ENCODE assay signal across 1 cellular context in the genomic region with DNA sequence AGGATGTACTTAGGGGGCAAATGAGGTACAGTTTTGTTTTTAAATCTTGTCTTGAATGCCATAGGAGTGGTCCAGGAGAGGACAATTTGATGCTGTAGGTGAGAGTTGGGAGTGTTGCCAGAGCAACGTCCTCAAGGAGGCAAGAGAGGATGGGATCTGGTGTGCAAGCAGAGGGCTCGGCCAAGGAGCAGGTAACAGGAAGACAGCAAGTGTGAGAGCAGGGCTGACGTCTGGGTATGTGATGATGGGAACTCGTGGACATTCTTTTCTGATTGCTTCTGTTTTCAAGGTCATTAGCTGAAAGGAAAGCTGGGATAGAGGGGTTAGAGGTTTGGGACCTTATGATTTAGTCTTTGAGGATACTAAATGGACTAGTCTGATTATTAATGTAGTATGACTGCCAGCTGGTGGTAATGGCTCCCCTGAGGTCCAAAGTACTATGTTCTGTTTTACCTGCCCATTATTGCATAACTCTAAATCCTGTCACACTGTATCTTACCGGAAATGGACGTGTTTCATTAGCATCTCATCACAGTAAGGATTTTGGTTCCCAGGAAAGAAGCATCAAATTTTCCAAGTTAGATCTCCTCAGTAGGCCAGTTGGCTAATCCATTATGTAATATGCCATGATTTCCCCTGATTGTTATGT.
TF ChIP-seq lines count a peak whose summit lies in the region.

No MANE protein-coding gene starts in this region.

TF ChIP-seq in GM23338, 12 proteins besides CTCF, POLR2A, EP300 and RAD21:
- TF ChIP-seq NANOG (IDR thresholded peaks at IDR 0.05; ENCODE audit: borderline replicate concordance) (no peak), STAT1 (IDR thresholded peaks at IDR 0.05; ENCODE audit: unreplicated experiment) (no peak), EZH2phosphoT487 (IDR thresholded peaks at IDR 0.05; ENCODE audit: unreplicated experiment) (no peak), CREB1 (CRISPR knock-in tag; IDR thresholded peaks at IDR 0.05; ENCODE audit: low read depth) (no peak), POLR2AphosphoS5 (IDR thresholded peaks at IDR 0.05; ENCODE audit: low read depth) (no peak), EZH2 (IDR thresholded peaks at IDR 0.05; ENCODE audit: low read depth, unreplicated experiment) (no peak), ZNF331 (CRISPR knock-in tag; IDR thresholded peaks at IDR 0.05; ENCODE audit: low read depth) (no peak), JUNB (IDR thresholded peaks at IDR 0.05; ENCODE audit: unreplicated experiment) (no peak), ZNF114 (CRISPR knock-in tag; IDR thresholded peaks at IDR 0.05) (no peak)
- TF ChIP-seq, protein P1, sequence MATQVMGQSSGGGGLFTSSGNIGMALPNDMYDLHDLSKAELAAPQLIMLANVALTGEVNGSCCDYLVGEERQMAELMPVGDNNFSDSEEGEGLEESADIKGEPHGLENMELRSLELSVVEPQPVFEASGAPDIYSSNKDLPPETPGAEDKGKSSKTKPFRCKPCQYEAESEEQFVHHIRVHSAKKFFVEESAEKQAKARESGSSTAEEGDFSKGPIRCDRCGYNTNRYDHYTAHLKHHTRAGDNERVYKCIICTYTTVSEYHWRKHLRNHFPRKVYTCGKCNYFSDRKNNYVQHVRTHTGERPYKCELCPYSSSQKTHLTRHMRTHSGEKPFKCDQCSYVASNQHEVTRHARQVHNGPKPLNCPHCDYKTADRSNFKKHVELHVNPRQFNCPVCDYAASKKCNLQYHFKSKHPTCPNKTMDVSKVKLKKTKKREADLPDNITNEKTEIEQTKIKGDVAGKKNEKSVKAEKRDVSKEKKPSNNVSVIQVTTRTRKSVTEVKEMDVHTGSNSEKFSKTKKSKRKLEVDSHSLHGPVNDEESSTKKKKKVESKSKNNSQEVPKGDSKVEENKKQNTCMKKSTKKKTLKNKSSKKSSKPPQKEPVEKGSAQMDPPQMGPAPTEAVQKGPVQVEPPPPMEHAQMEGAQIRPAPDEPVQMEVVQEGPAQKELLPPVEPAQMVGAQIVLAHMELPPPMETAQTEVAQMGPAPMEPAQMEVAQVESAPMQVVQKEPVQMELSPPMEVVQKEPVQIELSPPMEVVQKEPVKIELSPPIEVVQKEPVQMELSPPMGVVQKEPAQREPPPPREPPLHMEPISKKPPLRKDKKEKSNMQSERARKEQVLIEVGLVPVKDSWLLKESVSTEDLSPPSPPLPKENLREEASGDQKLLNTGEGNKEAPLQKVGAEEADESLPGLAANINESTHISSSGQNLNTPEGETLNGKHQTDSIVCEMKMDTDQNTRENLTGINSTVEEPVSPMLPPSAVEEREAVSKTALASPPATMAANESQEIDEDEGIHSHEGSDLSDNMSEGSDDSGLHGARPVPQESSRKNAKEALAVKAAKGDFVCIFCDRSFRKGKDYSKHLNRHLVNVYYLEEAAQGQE (IDR thresholded peaks at IDR 0.05; ENCODE audit: unreplicated experiment): no peak
- TF ChIP-seq, protein P2, sequence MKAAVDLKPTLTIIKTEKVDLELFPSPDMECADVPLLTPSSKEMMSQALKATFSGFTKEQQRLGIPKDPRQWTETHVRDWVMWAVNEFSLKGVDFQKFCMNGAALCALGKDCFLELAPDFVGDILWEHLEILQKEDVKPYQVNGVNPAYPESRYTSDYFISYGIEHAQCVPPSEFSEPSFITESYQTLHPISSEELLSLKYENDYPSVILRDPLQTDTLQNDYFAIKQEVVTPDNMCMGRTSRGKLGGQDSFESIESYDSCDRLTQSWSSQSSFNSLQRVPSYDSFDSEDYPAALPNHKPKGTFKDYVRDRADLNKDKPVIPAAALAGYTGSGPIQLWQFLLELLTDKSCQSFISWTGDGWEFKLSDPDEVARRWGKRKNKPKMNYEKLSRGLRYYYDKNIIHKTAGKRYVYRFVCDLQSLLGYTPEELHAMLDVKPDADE (IDR thresholded peaks at IDR 0.05): no peak
- TF ChIP-seq, protein P3, sequence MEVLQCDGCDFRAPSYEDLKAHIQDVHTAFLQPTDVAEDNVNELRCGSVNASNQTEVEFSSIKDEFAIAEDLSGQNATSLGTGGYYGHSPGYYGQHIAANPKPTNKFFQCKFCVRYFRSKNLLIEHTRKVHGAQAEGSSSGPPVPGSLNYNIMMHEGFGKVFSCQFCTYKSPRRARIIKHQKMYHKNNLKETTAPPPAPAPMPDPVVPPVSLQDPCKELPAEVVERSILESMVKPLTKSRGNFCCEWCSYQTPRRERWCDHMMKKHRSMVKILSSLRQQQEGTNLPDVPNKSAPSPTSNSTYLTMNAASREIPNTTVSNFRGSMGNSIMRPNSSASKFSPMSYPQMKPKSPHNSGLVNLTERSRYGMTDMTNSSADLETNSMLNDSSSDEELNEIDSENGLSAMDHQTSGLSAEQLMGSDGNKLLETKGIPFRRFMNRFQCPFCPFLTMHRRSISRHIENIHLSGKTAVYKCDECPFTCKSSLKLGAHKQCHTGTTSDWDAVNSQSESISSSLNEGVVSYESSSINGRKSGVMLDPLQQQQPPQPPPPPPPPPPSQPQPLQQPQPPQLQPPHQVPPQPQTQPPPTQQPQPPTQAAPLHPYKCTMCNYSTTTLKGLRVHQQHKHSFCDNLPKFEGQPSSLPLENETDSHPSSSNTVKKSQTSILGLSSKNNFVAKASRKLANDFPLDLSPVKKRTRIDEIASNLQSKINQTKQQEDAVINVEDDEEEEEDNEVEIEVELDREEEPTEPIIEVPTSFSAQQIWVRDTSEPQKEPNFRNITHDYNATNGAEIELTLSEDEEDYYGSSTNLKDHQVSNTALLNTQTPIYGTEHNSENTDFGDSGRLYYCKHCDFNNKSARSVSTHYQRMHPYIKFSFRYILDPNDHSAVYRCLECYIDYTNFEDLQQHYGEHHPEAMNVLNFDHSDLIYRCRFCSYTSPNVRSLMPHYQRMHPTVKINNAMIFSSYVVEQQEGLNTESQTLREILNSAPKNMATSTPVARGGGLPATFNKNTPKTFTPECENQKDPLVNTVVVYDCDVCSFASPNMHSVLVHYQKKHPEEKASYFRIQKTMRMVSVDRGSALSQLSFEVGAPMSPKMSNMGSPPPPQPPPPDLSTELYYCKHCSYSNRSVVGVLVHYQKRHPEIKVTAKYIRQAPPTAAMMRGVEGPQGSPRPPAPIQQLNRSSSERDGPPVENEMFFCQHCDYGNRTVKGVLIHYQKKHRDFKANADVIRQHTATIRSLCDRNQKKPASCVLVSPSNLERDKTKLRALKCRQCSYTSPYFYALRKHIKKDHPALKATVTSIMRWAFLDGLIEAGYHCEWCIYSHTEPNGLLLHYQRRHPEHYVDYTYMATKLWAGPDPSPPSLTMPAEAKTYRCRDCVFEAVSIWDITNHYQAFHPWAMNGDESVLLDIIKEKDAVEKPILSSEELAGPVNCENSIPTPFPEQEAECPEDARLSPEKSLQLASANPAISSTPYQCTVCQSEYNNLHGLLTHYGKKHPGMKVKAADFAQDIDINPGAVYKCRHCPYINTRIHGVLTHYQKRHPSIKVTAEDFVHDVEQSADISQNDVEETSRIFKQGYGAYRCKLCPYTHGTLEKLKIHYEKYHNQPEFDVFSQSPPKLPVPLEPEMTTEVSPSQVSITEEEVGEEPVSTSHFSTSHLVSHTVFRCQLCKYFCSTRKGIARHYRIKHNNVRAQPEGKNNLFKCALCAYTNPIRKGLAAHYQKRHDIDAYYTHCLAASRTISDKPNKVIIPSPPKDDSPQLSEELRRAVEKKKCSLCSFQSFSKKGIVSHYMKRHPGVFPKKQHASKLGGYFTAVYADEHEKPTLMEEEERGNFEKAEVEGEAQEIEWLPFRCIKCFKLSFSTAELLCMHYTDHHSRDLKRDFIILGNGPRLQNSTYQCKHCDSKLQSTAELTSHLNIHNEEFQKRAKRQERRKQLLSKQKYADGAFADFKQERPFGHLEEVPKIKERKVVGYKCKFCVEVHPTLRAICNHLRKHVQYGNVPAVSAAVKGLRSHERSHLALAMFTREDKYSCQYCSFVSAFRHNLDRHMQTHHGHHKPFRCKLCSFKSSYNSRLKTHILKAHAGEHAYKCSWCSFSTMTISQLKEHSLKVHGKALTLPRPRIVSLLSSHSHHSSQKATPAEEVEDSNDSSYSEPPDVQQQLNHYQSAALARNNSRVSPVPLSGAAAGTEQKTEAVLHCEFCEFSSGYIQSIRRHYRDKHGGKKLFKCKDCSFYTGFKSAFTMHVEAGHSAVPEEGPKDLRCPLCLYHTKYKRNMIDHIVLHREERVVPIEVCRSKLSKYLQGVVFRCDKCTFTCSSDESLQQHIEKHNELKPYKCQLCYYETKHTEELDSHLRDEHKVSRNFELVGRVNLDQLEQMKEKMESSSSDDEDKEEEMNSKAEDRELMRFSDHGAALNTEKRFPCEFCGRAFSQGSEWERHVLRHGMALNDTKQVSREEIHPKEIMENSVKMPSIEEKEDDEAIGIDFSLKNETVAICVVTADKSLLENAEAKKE (CRISPR knock-in tag; IDR thresholded peaks at IDR 0.05): no peak
